In the genomic region with DNA sequence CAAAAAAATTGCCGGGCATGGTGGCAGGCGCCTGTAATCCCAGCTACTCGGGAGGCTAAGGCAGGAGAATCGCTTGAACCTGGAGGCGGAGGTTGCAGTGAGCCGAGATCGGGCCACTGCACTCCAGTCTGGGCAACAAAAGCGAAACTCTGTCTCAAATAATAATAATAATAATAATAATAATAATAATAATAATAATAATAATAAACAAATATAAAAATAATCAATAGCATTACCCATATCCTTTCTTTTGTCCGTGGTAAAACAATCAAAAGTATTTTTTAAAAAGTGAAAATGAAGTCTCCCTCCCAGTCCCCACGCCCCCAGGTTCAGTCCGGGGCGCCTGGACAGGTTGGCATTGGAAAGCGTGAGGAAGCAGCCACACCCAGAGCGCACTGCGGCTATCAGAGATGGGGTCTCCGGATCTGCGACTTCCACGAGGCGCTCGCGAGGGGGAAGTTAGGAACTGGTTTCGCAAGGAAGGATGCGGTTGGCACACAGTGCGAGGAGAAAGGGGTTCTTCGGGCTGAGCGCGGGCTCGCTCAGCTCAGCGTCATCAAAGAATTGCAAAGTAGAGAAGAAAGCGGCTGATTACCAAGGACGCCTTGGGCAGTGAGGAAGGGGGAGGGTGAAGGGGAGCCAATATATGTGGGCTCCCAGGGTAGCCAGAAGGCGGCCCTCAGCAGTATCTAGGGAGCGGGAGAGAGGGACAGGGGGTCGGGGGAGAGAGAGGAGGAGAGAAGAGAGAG, we compare ENCODE assay signal across 9 cellular contexts.
DNase-seq lines count a peak whose midpoint lies in the region; FAIRE-seq and TF ChIP-seq lines count a peak whose summit lies in the region.
"Had no signal": no experiment of that assay in that cellular context is flagged by ENCODE, and none has a peak within 500 bp of the region (broad histone marks: within the 10 kb centered on the region; RNA-seq: fewer than 3 reads in every experiment).

No MANE protein-coding gene starts in this region.

- H3K9me3 Mint-ChIP-seq in activated naive CD4-positive, alpha-beta T cell treated with anti-CD3 and anti-CD28 coated beads, Interleukin-2, amount 10 ng/mL, durations not matched to agents 7 days and 5 days, result no peaks in the 10 kb centered on the region
- H3K9me3 Mint-ChIP-seq in activated naive CD8-positive, alpha-beta T cell treated with anti-CD3 and anti-CD28 coated beads for 36 hours, result no peaks in the 10 kb centered on the region
- H3K9me3 Mint-ChIP-seq in chondrocyte (ENCODE audit: low read depth), result peaks cover 4% of the 10 kb centered on the region

- peaks cover 47% of the 10 kb centered on the region for H3K27me3 Mint-ChIP-seq in activated naive CD4-positive, alpha-beta T cell treated with anti-CD3 and anti-CD28 coated beads, Interleukin-2, amount 10 ng/mL, durations not matched to agents 7 days and 5 days
- H3K27me3 Mint-ChIP-seq in activated naive CD8-positive, alpha-beta T cell treated with anti-CD3 and anti-CD28 coated beads for 36 hours, result peaks cover 60% of the 10 kb centered on the region
- peaks cover 67% of the 10 kb centered on the region for H3K27me3 Mint-ChIP-seq in chondrocyte (ENCODE audit: low read depth)

- H3K9ac ChIP-seq in keratinocyte (ENCODE audit: control insufficient read depth, extremely low read depth, insufficient read depth, low read length) (no peak overlapping the region), MM.1S (ENCODE audit: low read length) (no peak overlapping the region)

- DNase-seq in activated naive CD4-positive, alpha-beta T cell treated with anti-CD3 and anti-CD28 coated beads, Interleukin-2, amount 10 ng/mL, durations not matched to agents 7 days and 5 days, result no peak
- DNase-seq in activated naive CD4-positive, alpha-beta T cell (lab: John Stamatoyannopoulos, UW), result no peak
- DNase-seq in activated naive CD8-positive, alpha-beta T cell treated with anti-CD3 and anti-CD28 coated beads for 36 hours, result no peak
- DNase-seq in keratinocyte (ENCODE audit: low read depth, low spot score), result no peak
- DNase-seq in testis, result peak; percentile 26
- DNase-seq in MM.1S, result no peak
- no peak for DNase-seq in EL
- no peak for DNase-seq in chondrocyte (ENCODE audit: low spot score)
- DNase-seq: HCEC 1CT had no signal

- FAIRE-seq in keratinocyte (lab: Jason Lieb, UNC), result no peak

- H3F3A ChIP-seq in MM.1S (ENCODE audit: insufficient read depth, low read length), result no peaks in the 10 kb centered on the region

- WGBS in testis, 2 donors, result 16% methylated on average over 34 of the region's 34 CpGs

- H2AFZ ChIP-seq in keratinocyte (ENCODE audit: control insufficient read depth, low read length) (peak overlapping the region; percentile 49), MM.1S (ENCODE audit: low read length) (no peak overlapping the region)

- H3K9me3 ChIP-seq in keratinocyte (ENCODE audit: control insufficient read depth, low read depth, low read length) (no peaks in the 10 kb centered on the region), testis (no peaks in the 10 kb centered on the region), MM.1S (replicated peaks; ENCODE audit: insufficient read depth, low read length) (no peaks in the 10 kb centered on the region)

- CTCF ChIA-PET in activated naive CD4-positive, alpha-beta T cell treated with anti-CD3 and anti-CD28 coated beads, Interleukin-2, amount 10 ng/mL, durations not matched to agents 7 days and 5 days (lab: Charles Lee), result interaction anchor here (0.5 kb wide), 1 partner anchor 122 kb away, joined by 4 read pairs; no protein-coding TSS in a partner anchor

- no peak for TF ChIP-seq POLR2A in testis (IDR thresholded peaks at IDR 0.05)

- dilution Hi-C loops in keratinocyte (cut with MboI; ENCODE audit: extremely low pct_ligation_motif_present, low sequenced_read_pairs), result no loop called here

- H3K4me2 ChIP-seq in keratinocyte (ENCODE audit: control insufficient read depth, extremely low read depth, insufficient read depth, low read depth, low read length) (peak overlapping the region; percentile 82), MM.1S (ENCODE audit: low read depth, low read length) (no peak overlapping the region)

- peaks cover 4% of the 10 kb centered on the region for H3K4me1 Mint-ChIP-seq in activated naive CD4-positive, alpha-beta T cell treated with anti-CD3 and anti-CD28 coated beads, Interleukin-2, amount 10 ng/mL, durations not matched to agents 7 days and 5 days
- peaks cover 5% of the 10 kb centered on the region for H3K4me1 Mint-ChIP-seq in activated naive CD8-positive, alpha-beta T cell treated with anti-CD3 and anti-CD28 coated beads for 36 hours
- H3K4me1 Mint-ChIP-seq in chondrocyte (ENCODE audit: low read depth), result no peaks in the 10 kb centered on the region

- no peaks in the 10 kb centered on the region for H3K9me2 ChIP-seq in MM.1S (replicated peaks; ENCODE audit: insufficient read depth, low read length)

- no peaks in the 10 kb centered on the region for H3K36me3 ChIP-seq in keratinocyte (ENCODE audit: control insufficient read depth in 2 of 2, extremely low read depth in 1 of 2, insufficient read depth in 2 of 2, low read length in 2 of 2)
- no peaks in the 10 kb centered on the region for H3K36me3 ChIP-seq in testis (ENCODE audit: low read depth, missing control alignments)
- no peaks in the 10 kb centered on the region for H3K36me3 ChIP-seq in MM.1S (replicated peaks; ENCODE audit: insufficient read depth, low read length)

- H3K4me1 ChIP-seq in keratinocyte (ENCODE audit: control insufficient read depth, extremely low read depth, insufficient read depth, low read length), result peaks cover 2% of the 10 kb centered on the region
- peaks cover 5% of the 10 kb centered on the region for H3K4me1 ChIP-seq in testis
- H3K4me1 ChIP-seq in MM.1S (ENCODE audit: low read length), result no peaks in the 10 kb centered on the region

- H3K4me3 Mint-ChIP-seq in activated naive CD4-positive, alpha-beta T cell treated with anti-CD3 and anti-CD28 coated beads, Interleukin-2, amount 10 ng/mL, durations not matched to agents 7 days and 5 days, result peak overlapping the region; percentile 10
- peak overlapping the region; percentile 65 for H3K4me3 Mint-ChIP-seq in activated naive CD8-positive, alpha-beta T cell treated with anti-CD3 and anti-CD28 coated beads for 36 hours
- H3K4me3 Mint-ChIP-seq in chondrocyte (ENCODE audit: unreplicated experiment), result no peak overlapping the region

- H3K27me3 ChIP-seq in keratinocyte (ENCODE audit: control insufficient read depth, extremely low read depth, insufficient read depth, low read length) (peaks cover 43% of the 10 kb centered on the region), testis (no peaks in the 10 kb centered on the region), MM.1S (replicated peaks; ENCODE audit: insufficient read depth, low read length) (peaks cover 5% of the 10 kb centered on the region; the same call in 1 of the 2 replicates)

- intact Hi-C loops in testis (cut with DNase I; ENCODE audit: low total_unique reads), result no loop called here

- H3K36me3 Mint-ChIP-seq in activated naive CD4-positive, alpha-beta T cell treated with anti-CD3 and anti-CD28 coated beads, Interleukin-2, amount 10 ng/mL, durations not matched to agents 7 days and 5 days, result no peaks in the 10 kb centered on the region
- no peaks in the 10 kb centered on the region for H3K36me3 Mint-ChIP-seq in activated naive CD8-positive, alpha-beta T cell treated with anti-CD3 and anti-CD28 coated beads for 36 hours
- H3K36me3 Mint-ChIP-seq in chondrocyte (ENCODE audit: low read depth), result peaks cover 3% of the 10 kb centered on the region

- no peak for TF ChIP-seq CTCF in keratinocyte (optimal IDR thresholded peaks at IDR 0.05 in 1 of 3, IDR thresholded peaks at IDR 0.05 in 1 of 3, conservative IDR thresholded peaks at IDR 0.05 in 1 of 3; ENCODE audit: extremely low read depth in 1 of 3, insufficient read depth in 2 of 3, low read length in 3 of 3)
- TF ChIP-seq CTCF in testis (IDR thresholded peaks at IDR 0.05), result no peak
- no peak for TF ChIP-seq CTCF in MM.1S (IDR thresholded peaks at IDR 0.05; ENCODE audit: low read length)
- no peak for TF ChIP-seq CTCF in chondrocyte (IDR thresholded peaks at IDR 0.05)

- H3K9me1 ChIP-seq in keratinocyte (ENCODE audit: control insufficient read depth, extremely low read depth, insufficient read depth, low read length), result no peaks in the 10 kb centered on the region

- H3K4me3 ChIP-seq in keratinocyte (ENCODE audit: control insufficient read depth in 2 of 3, extremely low read depth in 1 of 3, insufficient read depth in 2 of 3, low read depth in 1 of 3, low read length in 3 of 3) (peak overlapping the region in 2 of 3 experiments; percentile 39 to 50), testis (peak overlapping the region in 1 of 2 donors; percentile 38), MM.1S (ENCODE audit: low read length) (no peak overlapping the region)

- H3K27ac ChIP-seq in keratinocyte (ENCODE audit: control insufficient read depth, insufficient read depth, low read length) (no peak overlapping the region), testis (no peak overlapping the region), MM.1S (ENCODE audit: low read length) (no peak overlapping the region)

- H4K20me1 ChIP-seq in keratinocyte (ENCODE audit: control insufficient read depth, extremely low read depth, insufficient read depth, low read length), result no peaks in the 10 kb centered on the region
- H4K20me1 ChIP-seq in MM.1S (ENCODE audit: insufficient read depth, low read length), result no peaks in the 10 kb centered on the region

- H3K79me2 ChIP-seq in keratinocyte (ENCODE audit: control insufficient read depth, insufficient read depth, low read length), result no peaks in the 10 kb centered on the region
- no peaks in the 10 kb centered on the region for H3K79me2 ChIP-seq in MM.1S (ENCODE audit: low read length)

- H3K27ac Mint-ChIP-seq in activated naive CD4-positive, alpha-beta T cell treated with anti-CD3 and anti-CD28 coated beads, Interleukin-2, amount 10 ng/mL, durations not matched to agents 7 days and 5 days, result peak overlapping the region; percentile 11
- no peak overlapping the region for H3K27ac Mint-ChIP-seq in activated naive CD8-positive, alpha-beta T cell treated with anti-CD3 and anti-CD28 coated beads for 36 hours
- no peak overlapping the region for H3K27ac Mint-ChIP-seq in chondrocyte (ENCODE audit: unreplicated experiment)
